ENCODE assay signal across 27 cellular contexts in the genomic region with DNA sequence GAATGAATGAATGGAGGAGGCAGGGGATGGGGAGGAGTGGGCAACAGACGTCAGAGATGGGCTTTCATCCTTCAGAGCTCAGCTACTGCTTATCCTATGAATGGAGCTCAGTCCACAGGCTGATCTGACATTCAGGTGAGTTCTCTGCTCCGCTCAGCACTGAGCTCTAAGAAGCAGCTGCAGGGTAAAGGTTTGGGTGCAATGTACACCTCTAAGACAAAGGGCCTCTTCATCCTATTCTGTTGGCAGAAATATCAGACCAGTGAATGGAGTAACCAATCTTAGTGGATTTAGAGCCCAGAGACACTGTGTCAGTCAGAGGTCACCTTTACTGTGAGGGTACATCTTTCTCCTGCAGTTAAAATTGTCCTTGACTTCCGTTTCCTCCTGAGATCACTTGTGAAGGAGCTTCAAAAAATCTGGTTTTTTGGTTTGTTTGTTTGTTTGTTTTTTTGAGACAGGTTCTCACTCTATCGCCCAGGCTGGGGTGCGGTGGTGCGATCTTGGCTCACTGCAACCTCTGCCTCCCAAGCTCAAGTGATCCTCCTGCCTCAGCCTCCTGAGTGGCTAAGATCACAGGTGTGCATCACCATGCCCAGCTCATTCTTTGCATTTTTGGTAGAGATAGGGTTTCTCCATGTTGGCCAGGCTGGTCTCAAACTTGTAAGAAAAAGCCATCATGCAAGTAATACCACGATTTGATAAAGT. TPM values are rescaled to one million over a fixed set of nuclear protein-coding genes. Genes with fewer than 3 reads are reported as not detected.
DNase-seq lines count a peak whose midpoint lies in the region; FAIRE-seq and TF ChIP-seq lines count a peak whose summit lies in the region.
"Had no signal": no experiment of that assay in that cellular context is flagged by ENCODE, and none has a peak within 500 bp of the region (broad histone marks: within the 10 kb centered on the region; RNA-seq: fewer than 3 reads in every experiment).

No MANE protein-coding gene starts in this region.

- H4K20me1 ChIP-seq in H1 (replicated peaks in 1 of 2; ENCODE audit: control insufficient read depth in 1 of 2, insufficient read depth in 2 of 2, low read length in 2 of 2): no peaks in the 10 kb centered on the region
- H4K20me1 ChIP-seq in neural progenitor cell (ENCODE audit: low read depth): no peaks in the 10 kb centered on the region
- H4K20me1 ChIP-seq: BLaER1 treated with 17β-estradiol and CSF1 and Interleukin-3, amounts not matched to agents 10 nM and 100 nM had no signal

- H2AFZ ChIP-seq in H1 (ENCODE audit: low read length): no peak overlapping the region
- H2AFZ ChIP-seq in neural progenitor cell (replicated peaks): no peak overlapping the region

- no peak for TF ChIP-seq EP300 in H1 (IDR thresholded peaks at IDR 0.05; ENCODE audit: borderline replicate concordance in 1 of 2, low read depth in 2 of 2, low read length in 2 of 2)

- DNase-seq in activated CD8-positive, alpha-beta memory T cell treated with anti-CD3 and anti-CD28 coated beads for 24 hours: peak; percentile 15
- DNase-seq in activated CD8-positive, alpha-beta memory T cell treated with anti-CD3 and anti-CD28 coated beads, Interleukin-2, amount 50 U/mL, for 4 hours: no peak
- DNase-seq in COLO829 (ENCODE audit: low spot score): peak; percentile 7
- DNase-seq in SK-MEL-5 (ENCODE audit: low read depth, low spot score): peak; percentile 35
- DNase-seq in H1 (ENCODE audit: low read depth in 1 of 2, low spot score in 2 of 2): no peak
- no peak for DNase-seq in neural progenitor cell (ENCODE audit: low spot score)
- no peak for DNase-seq in NCI-H2029 treated with DMSO at 0.1 percent for 48 hours (lab: John Stamatoyannopoulos, UW)
- DNase-seq in GM03348 (ENCODE audit: low spot score): no peak
- DNase-seq: AML-193; CD4-positive, alpha-beta T cell; CD8-positive, alpha-beta T cell; COR-L47; DMS 273 treated with DMSO at 0.1 percent for 48 hours; DMS153; DMS53; DMS79; DND-41; EL; GDM1 had no signal

- no peak overlapping the region for H4K8ac ChIP-seq in H1 (ENCODE audit: extremely low read depth, insufficient read depth, low read length)

- no peak overlapping the region for H3K4me3 Mint-ChIP-seq in neural progenitor cell
- H3K4me3 Mint-ChIP-seq: B cell; CD4-positive, alpha-beta T cell; CD8-positive, alpha-beta T cell had no signal

- H3K79me1 ChIP-seq in H1 (ENCODE audit: low read depth, low read length): no peaks in the 10 kb centered on the region

- no peak overlapping the region for H3K23ac ChIP-seq in H1 (ENCODE audit: insufficient read length)

- H3K27ac Mint-ChIP-seq in neural progenitor cell: no peak overlapping the region
- H3K27ac Mint-ChIP-seq: B cell; CD4-positive, alpha-beta T cell; CD8-positive, alpha-beta T cell had no signal

- no peaks in the 10 kb centered on the region for H3K23me2 ChIP-seq in H1 (ENCODE audit: low read depth, low read length)

- no peak overlapping the region for H3K4me3 ChIP-seq in H1 (ENCODE audit: extremely low read depth in 1 of 4, insufficient read depth in 2 of 4, low read depth in 3 of 4, low read length in 4 of 4)
- no peak overlapping the region for H3K4me3 ChIP-seq in neural progenitor cell
- H3K4me3 ChIP-seq: A549; BLaER1 treated with 17β-estradiol and CSF1 and Interleukin-3, amounts not matched to agents 10 nM and 100 nM had no signal

- no peak overlapping the region for H2BK20ac ChIP-seq in H1 (ENCODE audit: low read length)

- no peak overlapping the region for H3K4me2 ChIP-seq in H1 (ENCODE audit: insufficient read depth in 1 of 2, low read depth in 2 of 2, low read length in 2 of 2)
- H3K4me2 ChIP-seq in neural progenitor cell: no peak overlapping the region
- H3K4me2 ChIP-seq: A549; BLaER1 treated with 17β-estradiol and CSF1 and Interleukin-3, amounts not matched to agents 10 nM and 100 nM had no signal

- H3K36me3 ChIP-seq in H1 (ENCODE audit: control insufficient read depth in 2 of 4, insufficient read depth in 4 of 4, low read length in 3 of 4) (no peaks in the 10 kb centered on the region), neural progenitor cell (no peaks in the 10 kb centered on the region)
- H3K36me3 ChIP-seq: BLaER1 treated with 17β-estradiol and CSF1 and Interleukin-3, amounts not matched to agents 10 nM and 100 nM had no signal

- no peak overlapping the region for H3K56ac ChIP-seq in H1 (replicated peaks; ENCODE audit: insufficient read length, low read depth, low read length)

- H3K4ac ChIP-seq in H1 (replicated peaks; ENCODE audit: insufficient read length, low read depth, low read length): no peak overlapping the region

- no peak overlapping the region for H3K18ac ChIP-seq in H1 (ENCODE audit: extremely low read depth, low read length)

- no peak overlapping the region for H2BK12ac ChIP-seq in H1 (ENCODE audit: low read depth, low read length)

- H3K14ac ChIP-seq in H1 (ENCODE audit: insufficient read length): no peak overlapping the region

- H3K9me3 ChIP-seq in H1 (ENCODE audit: insufficient read depth in 2 of 2, low read depth in 1 of 2, low read length in 1 of 2) (no peaks in the 10 kb centered on the region), neural progenitor cell (ENCODE audit: low read depth) (no peaks in the 10 kb centered on the region)
- H3K9me3 ChIP-seq: A549; BLaER1 treated with 17β-estradiol and CSF1 and Interleukin-3, amounts not matched to agents 10 nM and 100 nM had no signal

- no peak overlapping the region for H3K9ac ChIP-seq in H1 (replicated peaks in 1 of 4; ENCODE audit: extremely low read depth in 1 of 4, low read depth in 3 of 4, low read length in 3 of 4)
- H3K9ac ChIP-seq in neural progenitor cell: no peak overlapping the region
- H3K9ac ChIP-seq: BLaER1 treated with 17β-estradiol and CSF1 and Interleukin-3, amounts not matched to agents 10 nM and 100 nM had no signal

- H2BK5ac ChIP-seq in H1 (ENCODE audit: low read depth, low read length): no peak overlapping the region

- H4K91ac ChIP-seq in H1 (replicated peaks; ENCODE audit: insufficient read length, low read length): no peak overlapping the region

- TF ChIP-seq CTCF in H1 (IDR thresholded peaks at IDR 0.05; ENCODE audit: control extremely low read depth in 1 of 3, insufficient read depth in 1 of 3, low read depth in 1 of 3, low read length in 3 of 3) (no peak), neural progenitor cell (IDR thresholded peaks at IDR 0.05) (no peak)

- H2BK15ac ChIP-seq in H1 (ENCODE audit: low read length): 0 out of 2 replicates have a peak overlapping the region, but pooled peaks have one; percentile 29

- peaks cover 6% of the 10 kb centered on the region for H3K4me1 Mint-ChIP-seq in neural progenitor cell

- TF ChIP-seq RAD21 in H1 (IDR thresholded peaks at IDR 0.05 in 1 of 2, conservative IDR thresholded peaks at IDR 0.05 in 1 of 2; ENCODE audit: low read depth in 2 of 2, low read length in 2 of 2): no peak

- FAIRE-seq in H1 (lab: Jason Lieb, UNC): no peak
- FAIRE-seq: A549, GM12892, GM18507, GM19239 had no signal

- H3K4me1 ChIP-seq in H1 (replicated peaks in 1 of 4; ENCODE audit: control insufficient read depth in 3 of 4, insufficient read depth in 4 of 4, low read length in 3 of 4) (no peaks in the 10 kb centered on the region), neural progenitor cell (no peaks in the 10 kb centered on the region)
- H3K4me1 ChIP-seq: A549 had no signal

- H3K27me3 Mint-ChIP-seq in neural progenitor cell (ENCODE audit: insufficient read depth, low read depth): peaks cover 8% of the 10 kb centered on the region

- no peak overlapping the region for H2AK5ac ChIP-seq in H1 (ENCODE audit: low read depth, low read length)

- no peak overlapping the region for H4K5ac ChIP-seq in H1 (ENCODE audit: insufficient read length, low read depth, low read length)

- CTCF ChIA-PET in H1 (lab: Charles Lee; ENCODE audit: partially characterized antibody): interaction anchor here (2.5 kb wide), 1 partner anchor 27 kb away, joined by 7 read pairs; no protein-coding TSS in a partner anchor

- H2BK120ac ChIP-seq in H1 (replicated peaks; ENCODE audit: low read depth, low read length): no peak overlapping the region

- no peak overlapping the region for H3K27ac ChIP-seq in H1 (ENCODE audit: low read depth, low read length)
- no peak overlapping the region for H3K27ac ChIP-seq in neural progenitor cell
- H3K27ac ChIP-seq: 22Rv1; A549; BLaER1 treated with 17β-estradiol and CSF1 and Interleukin-3, amounts not matched to agents 10 nM and 100 nM; C4-2B had no signal

- no peaks in the 10 kb centered on the region for H3K9me3 Mint-ChIP-seq in neural progenitor cell
- H3K9me3 Mint-ChIP-seq: CD4-positive, alpha-beta T cell had no signal

- H3K79me2 ChIP-seq in H1 (ENCODE audit: control insufficient read depth in 1 of 2, insufficient read depth in 2 of 2, low read length in 2 of 2): no peaks in the 10 kb centered on the region
- no peaks in the 10 kb centered on the region for H3K79me2 ChIP-seq in neural progenitor cell (ENCODE audit: low read depth)

- peaks cover 6% of the 10 kb centered on the region for H3F3A ChIP-seq in neural progenitor cell (ENCODE audit: low read depth)

- in situ Hi-C loops in SK-MEL-5 (cut with HindIII; ENCODE audit: low pct_unique_long_range_greater_than_20kb, low sequenced_read_pairs): no loop called here

- no peak for TF ChIP-seq POLR2A in H1 (IDR thresholded peaks at IDR 0.05; ENCODE audit: control extremely low read depth in 1 of 2, low read depth in 2 of 2, low read length in 2 of 2)

- H3K27me3 ChIP-seq in H1 (replicated peaks in 1 of 4; ENCODE audit: control insufficient read depth in 3 of 4, extremely low read depth in 1 of 4, insufficient read depth in 3 of 4, low read length in 3 of 4) (no peaks in the 10 kb centered on the region), neural progenitor cell (peaks cover 5% of the 10 kb centered on the region)
- H3K27me3 ChIP-seq: BLaER1 treated with 17β-estradiol and CSF1 and Interleukin-3, amounts not matched to agents 10 nM and 100 nM had no signal

- WGBS in H1 (ENCODE audit: extremely low coverage in 1 of 2, insufficient coverage in 1 of 2, insufficient read length in 1 of 2, insufficient replicate concordance in 2 of 2, low coverage in 1 of 2, low lambda C conversion rate in 2 of 2, missing lambda C conversion rate in 1 of 2), 2 experiments: 83% methylated on average over 7 of the region's 7 CpGs; no CpG with 5 or more reads in 1 of the 2 experiments

- no peaks in the 10 kb centered on the region for H3K36me3 Mint-ChIP-seq in neural progenitor cell

- POLR2A ChIA-PET in H1 (lab: Charles Lee; ENCODE audit: partially characterized antibody): no interaction called here

RNA-seq across cellular contexts. Expression of a gene that starts 5.1 kb away (rescaled TPM):
- total RNA-seq in SK-MEL-5 (2014; rRNA removed; shearing (Covaris generic)): 36.5 and 45.2 TPM in 2 replicates
- 28.4 and 30.5 TPM in 2 replicates for polyA plus RNA-seq in SK-MEL-5 (2015; cell fraction: cytosol; rRNA removed)
- 75.2 and 83.6 TPM in 2 replicates for polyA plus RNA-seq in SK-MEL-5 (2015; cell fraction: nucleus; rRNA removed)
- total RNA-seq in H1 (2021; fragmentation: NEBNext Ultra II Directional; extraction: Animal tissue kit (Norgen Biotek cat#: 25700)): 55.2 and 58.2 TPM in 2 replicates
- 8.3 and 18.0 TPM in 2 replicates for polyA plus RNA-seq in H1 (2011; rRNA removed)
- 34.3 TPM for polyA plus RNA-seq in H1 (2011; cell fraction: cytosol; rRNA removed)
- polyA plus RNA-seq in H1 (2011; cell fraction: nucleus; rRNA removed): 11.7 TPM
- 35.6 to 61.5 TPM (median 54.6 TPM) in 4 replicates for polyA plus RNA-seq in H1 (2012, experiment 1 of 2)
- polyA plus RNA-seq in H1 (2012, experiment 2 of 2): 2.1 TPM
- polyA plus RNA-seq in H1 (2013, experiment 1 of 2): 14.2 TPM
- polyA plus RNA-seq in H1 (2013, experiment 2 of 2): 12.6 TPM
- polyA minus RNA-seq in H1 (2011; rRNA and poly(A)+ RNA removed): 17.1 and 19.7 TPM in 2 replicates
- polyA minus RNA-seq in H1 (2011; cell fraction: cytosol; rRNA and poly(A)+ RNA removed): 18.1 TPM
- 22.4 TPM for polyA minus RNA-seq in H1 (2011; cell fraction: nucleus; rRNA and poly(A)+ RNA removed)
- total RNA-seq in neural progenitor cell (ENCODE audit: low replicate concordance): 27.6 and 39.5 TPM in 2 replicates

Comparison
In these comparisons a context has a peak if more than half of its experiments do, and no peak if none do; other contexts are left out.
1. DNase-seq: peak in activated CD8-positive, alpha-beta memory T cell treated with anti-CD3 and anti-CD28 coated beads for 24 hours (single experiment), COLO829 (single experiment) and SK-MEL-5 (single experiment); none in activated CD8-positive, alpha-beta memory T cell treated with anti-CD3 and anti-CD28 coated beads, Interleukin-2, amount 50 U/mL, for 4 hours (single experiment), H1 (0 of 2), neural progenitor cell (single experiment), NCI-H2029 treated with DMSO at 0.1 percent for 48 hours (single experiment) and GM03348 (single experiment).